In genomic region chr17:38609280-38610031, GRCh38 we compare ENCODE assay signal across 20 cellular contexts. TPM values are rescaled to one million over a fixed set of nuclear protein-coding genes. Genes with fewer than 3 reads are reported as not detected.
DNase-seq lines count a peak whose midpoint lies in the region; ATAC-seq and TF ChIP-seq lines count a peak whose summit lies in the region.
"Had no signal": no experiment of that assay in that cellular context is flagged by ENCODE, and none has a peak within 500 bp of the region (broad histone marks: within the 10 kb centered on the region; RNA-seq: fewer than 3 reads in every experiment).

No MANE protein-coding gene starts in this region.

- DNase-seq in H9 = peak; percentile 99
- peak; percentile 66 for DNase-seq in NCI-H69 (lab: John Stamatoyannopoulos, UW)
- DNase-seq in fibroblast of pulmonary artery (ENCODE audit: low read depth) = no peak
- no peak for DNase-seq in NCI-H446 (lab: John Stamatoyannopoulos, UW)
- DNase-seq in NAMALWA (ENCODE audit: low spot score) = no peak
- DNase-seq: activated CD4-positive, alpha-beta T cell treated with anti-CD3 and anti-CD28 coated beads, Interleukin-2, amount 10 ng/mL, durations not matched to agents 7 days and 5 days; activated naive CD4-positive, alpha-beta T cell; foreskin melanocyte; GF-D8; HCEC 1CT; naive thymus-derived CD4-positive, alpha-beta T cell; NCI-H748 treated with DMSO at 0.1 percent for 48 hours had no signal

- no peak for TF ChIP-seq RAD21 in neural cell (conservative IDR thresholded peaks at IDR 0.05)

- H3K9ac ChIP-seq in H9 (ENCODE audit: extremely low read depth, insufficient read length, low read length) = no peak overlapping the region
- peak overlapping the region; percentile 39 for H3K9ac ChIP-seq in neural cell (ENCODE audit: low read length)

- H2BK12ac ChIP-seq in H9 (ENCODE audit: insufficient read length, low read depth, low read length) = peak overlapping the region; percentile 64

- H3K36me3 Mint-ChIP-seq in H9 (ENCODE audit: insufficient read depth in 1 of 3, low read depth in 3 of 3) = peaks cover 2 to 13% (median 8%) of the 10 kb centered on the region in 3 experiments; a peak in 5 of 7 replicates

- H3K23ac ChIP-seq in H9 (ENCODE audit: insufficient read length, low read depth, low read length) = no peak overlapping the region

- TF ChIP-seq EP300 in neural cell (conservative IDR thresholded peaks at IDR 0.05; ENCODE audit: poor library complexity, severe bottlenecking) = no peak

- H3K4me3 ChIP-seq in fibroblast of pulmonary artery (replicated peaks; ENCODE audit: low read depth, low read length) (no peak overlapping the region), neural cell (ENCODE audit: low read length) (peak overlapping the region; percentile 35)
- H3K4me3 ChIP-seq: Peyer's patch, prostate gland had no signal

- H3K4me1 Mint-ChIP-seq in H9 = peaks cover 45 to 58% of the 10 kb centered on the region in 2 experiments

- H3K4me3 Mint-ChIP-seq in H9 = peak overlapping the region in 1 of 2 experiments; percentile 67; a peak in 3 of 5 replicates
- H3K4me3 Mint-ChIP-seq: activated CD4-positive, alpha-beta T cell treated with anti-CD3 and anti-CD28 coated beads, Interleukin-2, amount 10 ng/mL, durations not matched to agents 7 days and 5 days; stimulated activated effector memory CD8-positive, alpha-beta T cell treated with anti-CD3 and anti-CD28 coated beads, Interleukin-12 subunit alpha, Interleukin-12 subunit beta, amount 100 ng/mL, for 72 hours had no signal

- H3K79me2 ChIP-seq in H9 (ENCODE audit: insufficient read depth, low read length) = no peaks in the 10 kb centered on the region
- peaks cover 19% of the 10 kb centered on the region for H3K79me2 ChIP-seq in neural cell (replicated peaks; ENCODE audit: insufficient read depth, low read length)

- no peak overlapping the region for H4K8ac ChIP-seq in H9 (replicated peaks; ENCODE audit: insufficient read length, low read depth, low read length)

- H3K4me2 ChIP-seq in H9 (ENCODE audit: insufficient read depth, insufficient read length, low read length) (peak overlapping the region; percentile 9), neural cell (ENCODE audit: low read length) (no peak overlapping the region)

- H4K5ac ChIP-seq in H9 (ENCODE audit: insufficient read length, low read depth, low read length) = no peak overlapping the region

- H2BK5ac ChIP-seq in H9 (ENCODE audit: insufficient read length, low read length) = no peak overlapping the region

- peak overlapping the region; percentile 10 for H2BK120ac ChIP-seq in H9 (ENCODE audit: low read depth, low read length, poor library complexity, severe bottlenecking)

- H2BK15ac ChIP-seq in H9 (ENCODE audit: low read depth, low read length) = no peak overlapping the region

- no peaks in the 10 kb centered on the region for H3K79me1 ChIP-seq in H9 (ENCODE audit: insufficient read depth, low read depth, low read length, poor library complexity, severe bottlenecking)

- ATAC-seq in HG03095 (IDR thresholded peaks at IDR 0.05; ENCODE audit: unreplicated experiment) = no peak
- ATAC-seq in activated CD4-positive, CD25-positive, alpha-beta regulatory T cell treated with anti-CD3 and anti-CD28 coated beads, Interleukin-2, amount 50 U/mL, for 24 hours = no peak
- ATAC-seq: naive thymus-derived CD4-positive, alpha-beta T cell; SK-N-SH treated with all-trans-retinoic acid at 6 μM for 48 hours; stimulated activated effector memory CD8-positive, alpha-beta T cell treated with anti-CD3 and anti-CD28 coated beads, Interleukin-12 subunit alpha, Interleukin-12 subunit beta, amount 100 ng/mL, for 72 hours had no signal

- no peak overlapping the region for H2AFZ ChIP-seq in H9 (ENCODE audit: low read length)
- H2AFZ ChIP-seq in neural cell (ENCODE audit: low read depth, low read length) = no peak overlapping the region

- WGBS in H9 (ENCODE audit: extremely low coverage, insufficient read length, low lambda C conversion rate) = no CpG with 5 or more reads among the region's 9 CpGs

- H4K91ac ChIP-seq in H9 (ENCODE audit: insufficient read length, low read depth, low read length) = no peak overlapping the region

- H3K9me2 ChIP-seq in neural cell (ENCODE audit: insufficient read depth, low read length) = no peaks in the 10 kb centered on the region

- H3K14ac ChIP-seq in H9 (ENCODE audit: insufficient read depth, low read length) = peak overlapping the region; percentile 67; the same call in 1 of the 2 replicates

- peaks cover under 1% of the 10 kb centered on the region for H3K23me2 ChIP-seq in H9 (ENCODE audit: insufficient read length, low read depth, low read length, poor library complexity, severe bottlenecking)

- peak overlapping the region; percentile 23 for H3K18ac ChIP-seq in H9 (ENCODE audit: insufficient read length, low read depth, low read length)

- H3K36me3 ChIP-seq in neural cell (ENCODE audit: insufficient read depth, low read length) = no peaks in the 10 kb centered on the region
- H3K36me3 ChIP-seq: Peyer's patch, prostate gland had no signal

- H3K9me3 ChIP-seq in H9 (ENCODE audit: control insufficient read depth, low read depth, low read length) (no peaks in the 10 kb centered on the region), neural cell (ENCODE audit: low read length) (no peaks in the 10 kb centered on the region)
- H3K9me3 ChIP-seq: Peyer's patch, prostate gland had no signal

- no peak overlapping the region for H3K56ac ChIP-seq in H9 (ENCODE audit: insufficient read length, low read depth, low read length)

- H3F3A ChIP-seq in neural cell (ENCODE audit: insufficient read depth, low read length, poor library complexity, severe bottlenecking) = no peaks in the 10 kb centered on the region

- H3K27ac Mint-ChIP-seq in H9 = peak overlapping the region; percentile 81 to 99 (median 97)
- H3K27ac Mint-ChIP-seq: activated CD4-positive, alpha-beta T cell treated with anti-CD3 and anti-CD28 coated beads, Interleukin-2, amount 10 ng/mL, durations not matched to agents 7 days and 5 days; naive thymus-derived CD4-positive, alpha-beta T cell; stimulated activated effector memory CD8-positive, alpha-beta T cell treated with anti-CD3 and anti-CD28 coated beads, Interleukin-12 subunit alpha, Interleukin-12 subunit beta, amount 100 ng/mL, for 72 hours had no signal

- H3K9me3 Mint-ChIP-seq in H9 = peaks cover 11 to 12% of the 10 kb centered on the region in 2 experiments
- H3K9me3 Mint-ChIP-seq: activated CD4-positive, alpha-beta T cell treated with anti-CD3 and anti-CD28 coated beads, Interleukin-2, amount 10 ng/mL, durations not matched to agents 7 days and 5 days; stimulated activated effector memory CD8-positive, alpha-beta T cell treated with anti-CD3 and anti-CD28 coated beads, Interleukin-12 subunit alpha, Interleukin-12 subunit beta, amount 100 ng/mL, for 72 hours had no signal

- no peak overlapping the region for H3T11ph ChIP-seq in H9 (ENCODE audit: low read length)

- H3K27me3 Mint-ChIP-seq in H9 (ENCODE audit: low read depth) = peaks cover 18% of the 10 kb centered on the region

- H3K27me3 ChIP-seq in H9 (ENCODE audit: insufficient read depth, low read length) = peaks cover 5% of the 10 kb centered on the region; the same call in 1 of the 2 replicates
- H3K27me3 ChIP-seq in neural cell (ENCODE audit: insufficient read depth, low read depth, low read length) = no peaks in the 10 kb centered on the region
- H3K27me3 ChIP-seq: Peyer's patch had no signal

- H2BK20ac ChIP-seq in H9 (ENCODE audit: low read depth, low read length, poor library complexity, severe bottlenecking) = no peak overlapping the region

- peaks cover 28% of the 10 kb centered on the region; the same call in 1 of the 2 replicates for H3K4me1 ChIP-seq in H9 (ENCODE audit: insufficient read depth, low read length)

- peak overlapping the region; percentile 19 for H3K27ac ChIP-seq in H9 (ENCODE audit: insufficient read length, low read depth, low read length)
- H3K27ac ChIP-seq in neural cell (ENCODE audit: low read length) = peak overlapping the region; percentile 58
- H3K27ac ChIP-seq: Peyer's patch, prostate gland had no signal

- H3K4ac ChIP-seq in H9 (ENCODE audit: low read depth, low read length) = no peak overlapping the region

- no peak overlapping the region for H2AK5ac ChIP-seq in H9 (ENCODE audit: insufficient read length, low read length)

- H4K20me1 ChIP-seq in H9 (ENCODE audit: control insufficient read depth, insufficient read depth, insufficient read length) = no peaks in the 10 kb centered on the region
- no peaks in the 10 kb centered on the region for H4K20me1 ChIP-seq in neural cell (ENCODE audit: insufficient read depth)

- peak; percentile 61 for TF ChIP-seq CTCF in H9 (conservative IDR thresholded peaks at IDR 0.05)
- TF ChIP-seq CTCF in fibroblast of pulmonary artery (IDR thresholded peaks at IDR 0.05; ENCODE audit: low read length, missing control alignments) = peak; percentile 6
- TF ChIP-seq CTCF in neural cell (IDR thresholded peaks at IDR 0.05; ENCODE audit: poor library complexity, severe bottlenecking) = peak; percentile 52

TF ChIP-seq in neural cell, 6 proteins besides CTCF, POLR2A, EP300 and RAD21 (continues in another document):
- TF ChIP-seq MXI1 (conservative IDR thresholded peaks at IDR 0.05; ENCODE audit: poor library complexity, severe bottlenecking) (no peak), POLR2AphosphoS5 (IDR thresholded peaks at IDR 0.05) (no peak), EZH2 (IDR thresholded peaks at IDR 0.05; ENCODE audit: borderline replicate concordance, insufficient read depth, low read length, poor library complexity, severe bottlenecking) (no peak)

RNA-seq across cellular contexts. Expression of gene SRCIN1, which starts 3.7 kb away (rescaled TPM):
- total RNA-seq in H9 (2021) = 6.7 and 6.9 TPM in 2 replicates
- 18.0 and 22.8 TPM in 2 replicates for polyA plus RNA-seq in neural cell
- 52.8 and 59.2 TPM in 2 replicates for polyA minus RNA-seq in neural cell
- total RNA-seq: M059J had no signal
- polyA plus RNA-seq: naive thymus-derived CD4-positive, alpha-beta T cell had no signal

Comparison
In these comparisons a context has a peak if more than half of its experiments do, and no peak if none do; other contexts are left out.
1. DNase-seq: peak in H9 (single experiment) and NCI-H69 (single experiment); none in fibroblast of pulmonary artery (single experiment), NCI-H446 (0 of 2) and NAMALWA (single experiment).
2. CTCF ChIP-seq: peak in every context shown above with its lines; median percentile 61 in H9; 52 in neural cell; 6 in fibroblast of pulmonary artery.